Comparison of ENCODE assay signal across 8 cellular contexts in the genomic region with DNA sequence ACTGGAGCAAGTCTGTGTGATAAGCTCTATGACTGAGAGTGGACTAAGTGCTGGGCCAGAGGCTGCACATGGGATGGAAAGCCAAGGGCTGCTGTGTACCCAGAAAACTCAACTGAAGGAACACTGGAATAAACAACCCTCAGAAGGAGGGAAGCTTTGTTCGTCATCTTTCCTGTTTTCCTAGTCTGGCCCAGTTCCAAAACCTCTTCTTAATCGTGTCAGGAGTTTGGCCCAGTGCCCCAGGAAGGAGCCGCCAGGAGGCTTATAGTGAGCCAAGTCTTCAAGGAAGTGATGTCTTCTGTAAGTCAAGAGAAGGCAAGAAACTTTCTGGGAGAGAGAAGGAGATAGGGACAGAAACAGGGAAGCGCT. TPM values are rescaled to one million over a fixed set of nuclear protein-coding genes. Genes with fewer than 3 reads are reported as not detected.
DNase-seq lines count a peak whose midpoint lies in the region; ATAC-seq, FAIRE-seq and TF ChIP-seq lines count a peak whose summit lies in the region.

No MANE protein-coding gene starts in this region.

- peak; percentile 21 for DNase-seq in NCI-H2196 treated with DMSO at 0.1 percent for 48 hours (lab: John Stamatoyannopoulos, UW; ENCODE audit: unreplicated experiment)
- no peak for DNase-seq in coronary artery (ENCODE audit: low spot score)
- DNase-seq in myocyte (ENCODE audit: low read depth): peak; percentile 88
- no peak for DNase-seq in GM19239 (ENCODE audit: insufficient read length, low spot score)
- no peak for DNase-seq in stimulated activated CD4-positive, alpha-beta T cell treated with anti-CD3 and anti-CD28 coated beads, Interleukin-2, amount 100 ng/mL, for 24 hours
- DNase-seq in GM19240 (ENCODE audit: insufficient read length, low spot score): no peak

- H3K27ac ChIP-seq in C4-2B: peak overlapping the region; percentile 79
- H3K27ac ChIP-seq in coronary artery: peak overlapping the region in 1 of 2 donors; percentile 75

- TF ChIP-seq CTCF in C4-2B (conservative IDR thresholded peaks at IDR 0.05): no peak
- TF ChIP-seq CTCF in coronary artery (IDR thresholded peaks at IDR 0.05): no peak

- ATAC-seq in HG02852 (IDR thresholded peaks at IDR 0.05; ENCODE audit: unreplicated experiment): no peak

- H3K4me3 ChIP-seq in coronary artery: peak overlapping the region; percentile 37

- no peak for FAIRE-seq in GM19239 (lab: Jason Lieb, UNC)

RNA-seq across cellular contexts. Expression of gene TOP1, which starts 23.3 kb away (rescaled TPM):
- 18.8 and 23.3 TPM in 2 replicates for total RNA-seq in myocyte
- 21.5 TPM for polyA plus RNA-seq in myocyte (2012)

Comparison
In these comparisons a context has a peak if more than half of its experiments do, and no peak if none do; other contexts are left out.
1. DNase-seq: peak in NCI-H2196 treated with DMSO at 0.1 percent for 48 hours (single experiment) and myocyte (single experiment); none in coronary artery (single experiment), GM19239 (single experiment), stimulated activated CD4-positive, alpha-beta T cell treated with anti-CD3 and anti-CD28 coated beads, Interleukin-2, amount 100 ng/mL, for 24 hours (0 of 2) and GM19240 (single experiment).